ENCODE assay signal across 3 cellular contexts in the genomic region with DNA sequence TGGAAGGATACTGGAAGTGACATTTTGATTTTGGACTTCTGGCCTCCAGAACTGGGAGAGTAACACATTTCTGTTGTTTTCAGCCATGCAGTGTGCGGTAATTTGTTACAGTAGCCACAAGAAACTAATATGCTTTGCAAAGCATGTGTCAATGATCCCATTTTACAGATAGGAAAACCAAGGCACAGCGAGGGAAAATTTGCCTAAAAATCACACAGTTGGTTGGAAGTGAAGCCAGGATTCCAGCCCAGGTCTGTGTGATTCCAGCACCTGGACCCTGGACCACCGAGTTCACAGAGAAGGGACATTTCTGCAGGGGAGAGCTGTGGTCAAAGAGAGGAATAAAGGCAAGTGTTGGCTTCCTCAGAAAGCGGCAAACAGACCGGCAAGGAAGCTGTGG.
TF ChIP-seq lines count a peak whose summit lies in the region.

No MANE protein-coding gene starts in this region.

TF ChIP-seq in SK-N-SH, 30 proteins besides CTCF, POLR2A, EP300 and RAD21:
- TF ChIP-seq JUND (IDR thresholded peaks at IDR 0.05), result no peak

TF ChIP-seq in SK-N-SH treated with all-trans-retinoic acid at 6 μM for 48 hours, 23 proteins besides CTCF, POLR2A, EP300 and RAD21:
- TF ChIP-seq ZFP3 (CRISPR knock-in tag; IDR thresholded peaks at IDR 0.05), result no peak
- no peak for TF ChIP-seq ESRRG (CRISPR knock-in tag; IDR thresholded peaks at IDR 0.05)
- TF ChIP-seq, protein P1, sequence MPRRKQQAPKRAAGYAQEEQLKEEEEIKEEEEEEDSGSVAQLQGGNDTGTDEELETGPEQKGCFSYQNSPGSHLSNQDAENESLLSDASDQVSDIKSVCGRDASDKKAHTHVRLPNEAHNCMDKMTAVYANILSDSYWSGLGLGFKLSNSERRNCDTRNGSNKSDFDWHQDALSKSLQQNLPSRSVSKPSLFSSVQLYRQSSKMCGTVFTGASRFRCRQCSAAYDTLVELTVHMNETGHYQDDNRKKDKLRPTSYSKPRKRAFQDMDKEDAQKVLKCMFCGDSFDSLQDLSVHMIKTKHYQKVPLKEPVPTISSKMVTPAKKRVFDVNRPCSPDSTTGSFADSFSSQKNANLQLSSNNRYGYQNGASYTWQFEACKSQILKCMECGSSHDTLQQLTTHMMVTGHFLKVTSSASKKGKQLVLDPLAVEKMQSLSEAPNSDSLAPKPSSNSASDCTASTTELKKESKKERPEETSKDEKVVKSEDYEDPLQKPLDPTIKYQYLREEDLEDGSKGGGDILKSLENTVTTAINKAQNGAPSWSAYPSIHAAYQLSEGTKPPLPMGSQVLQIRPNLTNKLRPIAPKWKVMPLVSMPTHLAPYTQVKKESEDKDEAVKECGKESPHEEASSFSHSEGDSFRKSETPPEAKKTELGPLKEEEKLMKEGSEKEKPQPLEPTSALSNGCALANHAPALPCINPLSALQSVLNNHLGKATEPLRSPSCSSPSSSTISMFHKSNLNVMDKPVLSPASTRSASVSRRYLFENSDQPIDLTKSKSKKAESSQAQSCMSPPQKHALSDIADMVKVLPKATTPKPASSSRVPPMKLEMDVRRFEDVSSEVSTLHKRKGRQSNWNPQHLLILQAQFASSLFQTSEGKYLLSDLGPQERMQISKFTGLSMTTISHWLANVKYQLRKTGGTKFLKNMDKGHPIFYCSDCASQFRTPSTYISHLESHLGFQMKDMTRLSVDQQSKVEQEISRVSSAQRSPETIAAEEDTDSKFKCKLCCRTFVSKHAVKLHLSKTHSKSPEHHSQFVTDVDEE (CRISPR knock-in tag; IDR thresholded peaks at IDR 0.05), result no peak
- no peak for TF ChIP-seq CSDC2 (CRISPR knock-in tag; IDR thresholded peaks at IDR 0.05)
- no peak for TF ChIP-seq GLIS3 (CRISPR knock-in tag; IDR thresholded peaks at IDR 0.05)
- no peak for TF ChIP-seq ISL1 (CRISPR knock-in tag; IDR thresholded peaks at IDR 0.05)
- TF ChIP-seq PPARA (CRISPR knock-in tag; IDR thresholded peaks at IDR 0.05; ENCODE audit: borderline replicate concordance), result no peak
- TF ChIP-seq ZFP30 (CRISPR knock-in tag; IDR thresholded peaks at IDR 0.05), result no peak
- TF ChIP-seq TOX (CRISPR knock-in tag; IDR thresholded peaks at IDR 0.05; ENCODE audit: borderline replicate concordance), result no peak
- TF ChIP-seq, protein P2, sequence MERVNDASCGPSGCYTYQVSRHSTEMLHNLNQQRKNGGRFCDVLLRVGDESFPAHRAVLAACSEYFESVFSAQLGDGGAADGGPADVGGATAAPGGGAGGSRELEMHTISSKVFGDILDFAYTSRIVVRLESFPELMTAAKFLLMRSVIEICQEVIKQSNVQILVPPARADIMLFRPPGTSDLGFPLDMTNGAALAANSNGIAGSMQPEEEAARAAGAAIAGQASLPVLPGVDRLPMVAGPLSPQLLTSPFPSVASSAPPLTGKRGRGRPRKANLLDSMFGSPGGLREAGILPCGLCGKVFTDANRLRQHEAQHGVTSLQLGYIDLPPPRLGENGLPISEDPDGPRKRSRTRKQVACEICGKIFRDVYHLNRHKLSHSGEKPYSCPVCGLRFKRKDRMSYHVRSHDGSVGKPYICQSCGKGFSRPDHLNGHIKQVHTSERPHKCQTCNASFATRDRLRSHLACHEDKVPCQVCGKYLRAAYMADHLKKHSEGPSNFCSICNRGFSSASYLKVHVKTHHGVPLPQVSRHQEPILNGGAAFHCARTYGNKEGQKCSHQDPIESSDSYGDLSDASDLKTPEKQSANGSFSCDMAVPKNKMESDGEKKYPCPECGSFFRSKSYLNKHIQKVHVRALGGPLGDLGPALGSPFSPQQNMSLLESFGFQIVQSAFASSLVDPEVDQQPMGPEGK (CRISPR knock-in tag; IDR thresholded peaks at IDR 0.05; ENCODE audit: borderline replicate concordance), result no peak
- no peak for TF ChIP-seq ZNF70 (CRISPR knock-in tag; IDR thresholded peaks at IDR 0.05)
- TF ChIP-seq, protein P3, sequence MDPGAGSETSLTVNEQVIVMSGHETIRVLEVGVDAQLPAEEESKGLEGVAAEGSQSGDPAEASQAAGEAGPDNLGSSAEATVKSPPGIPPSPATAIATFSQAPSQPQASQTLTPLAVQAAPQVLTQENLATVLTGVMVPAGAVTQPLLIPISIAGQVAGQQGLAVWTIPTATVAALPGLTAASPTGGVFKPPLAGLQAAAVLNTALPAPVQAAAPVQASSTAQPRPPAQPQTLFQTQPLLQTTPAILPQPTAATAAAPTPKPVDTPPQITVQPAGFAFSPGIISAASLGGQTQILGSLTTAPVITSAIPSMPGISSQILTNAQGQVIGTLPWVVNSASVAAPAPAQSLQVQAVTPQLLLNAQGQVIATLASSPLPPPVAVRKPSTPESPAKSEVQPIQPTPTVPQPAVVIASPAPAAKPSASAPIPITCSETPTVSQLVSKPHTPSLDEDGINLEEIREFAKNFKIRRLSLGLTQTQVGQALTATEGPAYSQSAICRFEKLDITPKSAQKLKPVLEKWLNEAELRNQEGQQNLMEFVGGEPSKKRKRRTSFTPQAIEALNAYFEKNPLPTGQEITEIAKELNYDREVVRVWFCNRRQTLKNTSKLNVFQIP (CRISPR knock-in tag; IDR thresholded peaks at IDR 0.05; ENCODE audit: borderline replicate concordance, low read depth), result no peak
- no peak for TF ChIP-seq ZNF565 (CRISPR knock-in tag; conservative IDR thresholded peaks at IDR 0.05; ENCODE audit: low read depth)
- TF ChIP-seq ZC3H10 (CRISPR knock-in tag; IDR thresholded peaks at IDR 0.05), result no peak
- TF ChIP-seq SNAI2 (CRISPR knock-in tag; IDR thresholded peaks at IDR 0.05), result no peak
- TF ChIP-seq, protein P4, sequence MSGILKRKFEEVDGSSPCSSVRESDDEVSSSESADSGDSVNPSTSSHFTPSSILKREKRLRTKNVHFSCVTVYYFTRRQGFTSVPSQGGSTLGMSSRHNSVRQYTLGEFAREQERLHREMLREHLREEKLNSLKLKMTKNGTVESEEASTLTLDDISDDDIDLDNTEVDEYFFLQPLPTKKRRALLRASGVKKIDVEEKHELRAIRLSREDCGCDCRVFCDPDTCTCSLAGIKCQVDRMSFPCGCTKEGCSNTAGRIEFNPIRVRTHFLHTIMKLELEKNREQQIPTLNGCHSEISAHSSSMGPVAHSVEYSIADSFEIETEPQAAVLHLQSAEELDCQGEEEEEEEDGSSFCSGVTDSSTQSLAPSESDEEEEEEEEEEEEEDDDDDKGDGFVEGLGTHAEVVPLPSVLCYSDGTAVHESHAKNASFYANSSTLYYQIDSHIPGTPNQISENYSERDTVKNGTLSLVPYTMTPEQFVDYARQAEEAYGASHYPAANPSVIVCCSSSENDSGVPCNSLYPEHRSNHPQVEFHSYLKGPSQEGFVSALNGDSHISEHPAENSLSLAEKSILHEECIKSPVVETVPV (CRISPR knock-in tag; IDR thresholded peaks at IDR 0.05), result no peak
- no peak for TF ChIP-seq OSR1 (CRISPR knock-in tag; IDR thresholded peaks at IDR 0.05)
- no peak for TF ChIP-seq RARB (CRISPR knock-in tag; IDR thresholded peaks at IDR 0.05)

TF ChIP-seq in H1, 55 proteins besides CTCF, POLR2A, EP300 and RAD21:
- TF ChIP-seq KDM1A (IDR thresholded peaks at IDR 0.05; ENCODE audit: borderline replicate concordance, low read length), result peak; percentile 97
- TF ChIP-seq BCL11A (IDR thresholded peaks at IDR 0.05; ENCODE audit: low read depth in 2 of 2, low read length in 2 of 2), result no peak
- TF ChIP-seq POLR2AphosphoS5 (IDR thresholded peaks at IDR 0.05; ENCODE audit: low read depth, low read length), result no peak
- TF ChIP-seq SIN3A (conservative IDR thresholded peaks at IDR 0.05 in 1 of 2, IDR thresholded peaks at IDR 0.05 in 1 of 2; ENCODE audit: low read depth in 1 of 2, low read length in 2 of 2), result no peak
- TF ChIP-seq, protein P5, sequence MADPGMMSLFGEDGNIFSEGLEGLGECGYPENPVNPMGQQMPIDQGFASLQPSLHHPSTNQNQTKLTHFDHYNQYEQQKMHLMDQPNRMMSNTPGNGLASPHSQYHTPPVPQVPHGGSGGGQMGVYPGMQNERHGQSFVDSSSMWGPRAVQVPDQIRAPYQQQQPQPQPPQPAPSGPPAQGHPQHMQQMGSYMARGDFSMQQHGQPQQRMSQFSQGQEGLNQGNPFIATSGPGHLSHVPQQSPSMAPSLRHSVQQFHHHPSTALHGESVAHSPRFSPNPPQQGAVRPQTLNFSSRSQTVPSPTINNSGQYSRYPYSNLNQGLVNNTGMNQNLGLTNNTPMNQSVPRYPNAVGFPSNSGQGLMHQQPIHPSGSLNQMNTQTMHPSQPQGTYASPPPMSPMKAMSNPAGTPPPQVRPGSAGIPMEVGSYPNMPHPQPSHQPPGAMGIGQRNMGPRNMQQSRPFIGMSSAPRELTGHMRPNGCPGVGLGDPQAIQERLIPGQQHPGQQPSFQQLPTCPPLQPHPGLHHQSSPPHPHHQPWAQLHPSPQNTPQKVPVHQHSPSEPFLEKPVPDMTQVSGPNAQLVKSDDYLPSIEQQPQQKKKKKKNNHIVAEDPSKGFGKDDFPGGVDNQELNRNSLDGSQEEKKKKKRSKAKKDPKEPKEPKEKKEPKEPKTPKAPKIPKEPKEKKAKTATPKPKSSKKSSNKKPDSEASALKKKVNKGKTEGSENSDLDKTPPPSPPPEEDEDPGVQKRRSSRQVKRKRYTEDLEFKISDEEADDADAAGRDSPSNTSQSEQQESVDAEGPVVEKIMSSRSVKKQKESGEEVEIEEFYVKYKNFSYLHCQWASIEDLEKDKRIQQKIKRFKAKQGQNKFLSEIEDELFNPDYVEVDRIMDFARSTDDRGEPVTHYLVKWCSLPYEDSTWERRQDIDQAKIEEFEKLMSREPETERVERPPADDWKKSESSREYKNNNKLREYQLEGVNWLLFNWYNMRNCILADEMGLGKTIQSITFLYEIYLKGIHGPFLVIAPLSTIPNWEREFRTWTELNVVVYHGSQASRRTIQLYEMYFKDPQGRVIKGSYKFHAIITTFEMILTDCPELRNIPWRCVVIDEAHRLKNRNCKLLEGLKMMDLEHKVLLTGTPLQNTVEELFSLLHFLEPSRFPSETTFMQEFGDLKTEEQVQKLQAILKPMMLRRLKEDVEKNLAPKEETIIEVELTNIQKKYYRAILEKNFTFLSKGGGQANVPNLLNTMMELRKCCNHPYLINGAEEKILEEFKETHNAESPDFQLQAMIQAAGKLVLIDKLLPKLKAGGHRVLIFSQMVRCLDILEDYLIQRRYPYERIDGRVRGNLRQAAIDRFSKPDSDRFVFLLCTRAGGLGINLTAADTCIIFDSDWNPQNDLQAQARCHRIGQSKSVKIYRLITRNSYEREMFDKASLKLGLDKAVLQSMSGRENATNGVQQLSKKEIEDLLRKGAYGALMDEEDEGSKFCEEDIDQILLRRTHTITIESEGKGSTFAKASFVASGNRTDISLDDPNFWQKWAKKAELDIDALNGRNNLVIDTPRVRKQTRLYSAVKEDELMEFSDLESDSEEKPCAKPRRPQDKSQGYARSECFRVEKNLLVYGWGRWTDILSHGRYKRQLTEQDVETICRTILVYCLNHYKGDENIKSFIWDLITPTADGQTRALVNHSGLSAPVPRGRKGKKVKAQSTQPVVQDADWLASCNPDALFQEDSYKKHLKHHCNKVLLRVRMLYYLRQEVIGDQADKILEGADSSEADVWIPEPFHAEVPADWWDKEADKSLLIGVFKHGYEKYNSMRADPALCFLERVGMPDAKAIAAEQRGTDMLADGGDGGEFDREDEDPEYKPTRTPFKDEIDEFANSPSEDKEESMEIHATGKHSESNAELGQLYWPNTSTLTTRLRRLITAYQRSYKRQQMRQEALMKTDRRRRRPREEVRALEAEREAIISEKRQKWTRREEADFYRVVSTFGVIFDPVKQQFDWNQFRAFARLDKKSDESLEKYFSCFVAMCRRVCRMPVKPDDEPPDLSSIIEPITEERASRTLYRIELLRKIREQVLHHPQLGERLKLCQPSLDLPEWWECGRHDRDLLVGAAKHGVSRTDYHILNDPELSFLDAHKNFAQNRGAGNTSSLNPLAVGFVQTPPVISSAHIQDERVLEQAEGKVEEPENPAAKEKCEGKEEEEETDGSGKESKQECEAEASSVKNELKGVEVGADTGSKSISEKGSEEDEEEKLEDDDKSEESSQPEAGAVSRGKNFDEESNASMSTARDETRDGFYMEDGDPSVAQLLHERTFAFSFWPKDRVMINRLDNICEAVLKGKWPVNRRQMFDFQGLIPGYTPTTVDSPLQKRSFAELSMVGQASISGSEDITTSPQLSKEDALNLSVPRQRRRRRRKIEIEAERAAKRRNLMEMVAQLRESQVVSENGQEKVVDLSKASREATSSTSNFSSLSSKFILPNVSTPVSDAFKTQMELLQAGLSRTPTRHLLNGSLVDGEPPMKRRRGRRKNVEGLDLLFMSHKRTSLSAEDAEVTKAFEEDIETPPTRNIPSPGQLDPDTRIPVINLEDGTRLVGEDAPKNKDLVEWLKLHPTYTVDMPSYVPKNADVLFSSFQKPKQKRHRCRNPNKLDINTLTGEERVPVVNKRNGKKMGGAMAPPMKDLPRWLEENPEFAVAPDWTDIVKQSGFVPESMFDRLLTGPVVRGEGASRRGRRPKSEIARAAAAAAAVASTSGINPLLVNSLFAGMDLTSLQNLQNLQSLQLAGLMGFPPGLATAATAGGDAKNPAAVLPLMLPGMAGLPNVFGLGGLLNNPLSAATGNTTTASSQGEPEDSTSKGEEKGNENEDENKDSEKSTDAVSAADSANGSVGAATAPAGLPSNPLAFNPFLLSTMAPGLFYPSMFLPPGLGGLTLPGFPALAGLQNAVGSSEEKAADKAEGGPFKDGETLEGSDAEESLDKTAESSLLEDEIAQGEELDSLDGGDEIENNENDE (IDR thresholded peaks at IDR 0.05; ENCODE audit: insufficient replicate concordance, low read length), result no peak
- TF ChIP-seq, protein P6, sequence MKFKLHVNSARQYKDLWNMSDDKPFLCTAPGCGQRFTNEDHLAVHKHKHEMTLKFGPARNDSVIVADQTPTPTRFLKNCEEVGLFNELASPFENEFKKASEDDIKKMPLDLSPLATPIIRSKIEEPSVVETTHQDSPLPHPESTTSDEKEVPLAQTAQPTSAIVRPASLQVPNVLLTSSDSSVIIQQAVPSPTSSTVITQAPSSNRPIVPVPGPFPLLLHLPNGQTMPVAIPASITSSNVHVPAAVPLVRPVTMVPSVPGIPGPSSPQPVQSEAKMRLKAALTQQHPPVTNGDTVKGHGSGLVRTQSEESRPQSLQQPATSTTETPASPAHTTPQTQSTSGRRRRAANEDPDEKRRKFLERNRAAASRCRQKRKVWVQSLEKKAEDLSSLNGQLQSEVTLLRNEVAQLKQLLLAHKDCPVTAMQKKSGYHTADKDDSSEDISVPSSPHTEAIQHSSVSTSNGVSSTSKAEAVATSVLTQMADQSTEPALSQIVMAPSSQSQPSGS (IDR thresholded peaks at IDR 0.05; ENCODE audit: low read length), result no peak
- no peak for TF ChIP-seq CTBP2 (IDR thresholded peaks at IDR 0.05; ENCODE audit: borderline replicate concordance, insufficient read depth, insufficient read length, low read length)
- no peak for TF ChIP-seq EZH2 (IDR thresholded peaks at IDR 0.05; ENCODE audit: low read depth, low read length, severe bottlenecking)
- TF ChIP-seq PHF8 (conservative IDR thresholded peaks at IDR 0.05; ENCODE audit: low read depth, low read length), result no peak
